8 cellular contexts compared by ENCODE assay signal in the genomic region with DNA sequence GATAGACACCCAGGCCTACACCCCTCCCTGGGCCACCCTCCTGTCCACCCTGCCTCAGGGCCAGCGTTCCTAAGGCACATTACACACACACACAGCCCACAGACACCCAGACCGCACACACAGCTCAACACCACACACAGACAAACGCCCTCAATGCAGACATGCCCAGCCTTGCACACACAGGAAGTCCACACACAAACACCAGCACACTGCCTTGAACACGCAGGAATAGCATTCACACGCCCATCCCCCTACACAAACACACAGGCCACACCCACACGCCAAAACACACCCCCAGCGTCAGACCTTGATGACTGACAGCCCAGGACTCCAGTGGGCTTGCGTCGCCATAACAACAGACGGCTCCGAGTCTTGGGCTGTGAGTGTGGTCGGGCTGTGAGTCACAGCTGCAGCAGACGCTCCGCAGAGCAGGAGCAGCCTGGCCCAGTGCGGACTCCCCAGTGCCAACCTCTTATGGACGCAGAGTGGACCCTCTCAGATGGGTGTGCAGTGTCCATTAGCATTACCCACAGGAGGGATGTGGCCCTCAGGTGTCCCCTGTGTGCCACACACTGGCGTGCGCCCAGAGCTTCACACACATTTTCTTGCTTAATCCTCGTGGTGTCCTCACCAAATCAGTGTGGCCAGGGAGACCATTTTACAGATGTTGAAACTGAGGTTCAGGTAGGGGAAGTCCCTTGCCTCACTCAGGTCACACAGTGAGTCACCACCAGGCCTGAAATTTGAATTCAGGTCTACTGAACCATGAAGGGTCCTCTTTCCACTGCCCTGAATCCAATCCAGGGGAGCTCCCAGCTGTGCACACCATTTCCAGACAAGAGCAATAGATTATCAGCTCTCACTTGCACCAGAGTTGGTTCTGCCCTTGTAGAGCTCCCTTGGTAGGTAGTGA. TPM values are rescaled to one million over a fixed set of nuclear protein-coding genes. Genes with fewer than 3 reads are reported as not detected.
DNase-seq lines count a peak whose midpoint lies in the region; ATAC-seq and TF ChIP-seq lines count a peak whose summit lies in the region.

No MANE protein-coding gene starts in this region.

- H3K4me1 Mint-ChIP-seq in CD4-positive, alpha-beta memory T cell, result peaks cover 8 to 15% (median 10%) of the 10 kb centered on the region in 4 donors
- H3K4me1 Mint-ChIP-seq in activated naive CD4-positive, alpha-beta T cell treated with anti-CD3 and anti-CD28 coated beads, Interleukin-2, amount 50 U/mL, for 24 hours, result peaks cover 12% of the 10 kb centered on the region

- POLR2A ChIA-PET in CD4-positive, alpha-beta memory T cell (lab: Charles Lee; ENCODE audit: partially characterized antibody), result interaction anchor here (0.6 kb wide), 1 partner anchor 20 kb away, joined by 3 read pairs; no protein-coding TSS in a partner anchor
- POLR2A ChIA-PET in SK-N-SH (lab: Yijun Ruan, JAX), result interaction anchor here (1.0 kb wide), 1 partner anchor 9 kb away, joined by 3 read pairs; no protein-coding TSS in a partner anchor

- no peaks in the 10 kb centered on the region for H3K36me3 Mint-ChIP-seq in CD4-positive, alpha-beta memory T cell
- peaks cover 3% of the 10 kb centered on the region for H3K36me3 Mint-ChIP-seq in activated naive CD4-positive, alpha-beta T cell treated with anti-CD3 and anti-CD28 coated beads, Interleukin-2, amount 50 U/mL, for 24 hours

- CTCF ChIA-PET in CD4-positive, alpha-beta memory T cell (lab: Charles Lee; ENCODE audit: partially characterized antibody), result interaction anchor here (1.3 kb wide), 1 partner anchor 19 kb away, joined by 3 read pairs; no protein-coding TSS in a partner anchor
- CTCF ChIA-PET in SK-N-SH (lab: Yijun Ruan, JAX), result interaction anchor here (0.7 to 3.3 kb wide), 5 partner anchors 9 to 309 kb away, joined by 3 to 10 read pairs (median 4); partner anchors contain the start of gene RAI1

- peaks cover 0 to 4% of the 10 kb centered on the region in 2 donors for H3K27me3 Mint-ChIP-seq in CD4-positive, alpha-beta memory T cell
- no peaks in the 10 kb centered on the region for H3K27me3 Mint-ChIP-seq in activated naive CD4-positive, alpha-beta T cell treated with anti-CD3 and anti-CD28 coated beads, Interleukin-2, amount 50 U/mL, for 24 hours

- no peak overlapping the region for H3K4me3 ChIP-seq in CD4-positive, alpha-beta memory T cell (ENCODE audit: low read length in 2 of 2)
- H3K4me3 ChIP-seq in SK-N-SH (ENCODE audit: low read depth in 2 of 2, low read length in 1 of 2) (no peak overlapping the region), hepatocyte (no peak overlapping the region)

- H3K4me1 ChIP-seq in CD4-positive, alpha-beta memory T cell (ENCODE audit: insufficient read depth, low read length), result peaks cover 13% of the 10 kb centered on the region
- H3K4me1 ChIP-seq in SK-N-SH (ENCODE audit: control insufficient read depth in 1 of 2, insufficient read depth in 2 of 2, low read depth in 1 of 2, low read length in 1 of 2) (peaks cover 0 to 12% of the 10 kb centered on the region in 2 experiments; a peak in 1 of 4 replicates), hepatocyte (ENCODE audit: insufficient read depth) (peaks cover 9% of the 10 kb centered on the region)

- H3K9me3 Mint-ChIP-seq in CD4-positive, alpha-beta memory T cell, result peaks cover 3 to 18% (median 13%) of the 10 kb centered on the region in 8 donors
- H3K9me3 Mint-ChIP-seq in activated naive CD4-positive, alpha-beta T cell treated with anti-CD3 and anti-CD28 coated beads, Interleukin-2, amount 50 U/mL, for 24 hours, result peaks cover 12% of the 10 kb centered on the region

- peak overlapping the region; percentile 37; the same call in 1 of the 2 replicates for H2AFZ ChIP-seq in SK-N-SH (ENCODE audit: low read depth)
- H2AFZ ChIP-seq in hepatocyte, result no peak overlapping the region

- peak overlapping the region; percentile 8 to 83 (median 62) for H3K4me3 Mint-ChIP-seq in CD4-positive, alpha-beta memory T cell
- H3K4me3 Mint-ChIP-seq in activated naive CD4-positive, alpha-beta T cell treated with anti-CD3 and anti-CD28 coated beads, Interleukin-2, amount 50 U/mL, for 24 hours, result peak overlapping the region; percentile 68

- 24% methylated on average over 15 of the region's 19 CpGs for WGBS in SK-N-SH (ENCODE audit: low lambda C conversion rate)
- WGBS in hepatocyte (ENCODE audit: low lambda C conversion rate, missing lambda C conversion rate), result 31% methylated on average over 19 of the region's 19 CpGs

- H3K9me2 ChIP-seq in SK-N-SH (no peaks in the 10 kb centered on the region), hepatocyte (replicated peaks; ENCODE audit: insufficient read depth) (no peaks in the 10 kb centered on the region)

- TF ChIP-seq RAD21 in SK-N-SH (IDR thresholded peaks at IDR 0.05; ENCODE audit: low read length), result no peak

- ATAC-seq in GM19452 (IDR thresholded peaks at IDR 0.05; ENCODE audit: unreplicated experiment) (peak; percentile 89), HG03521 (IDR thresholded peaks at IDR 0.05; ENCODE audit: unreplicated experiment) (peak; percentile 91)

- no peaks in the 10 kb centered on the region for H3K79me2 ChIP-seq in SK-N-SH (ENCODE audit: insufficient read depth)
- no peaks in the 10 kb centered on the region for H3K79me2 ChIP-seq in hepatocyte

- DNase-seq in CD4-positive, alpha-beta memory T cell, result peak; percentile 64 to 92 (median 71)
- peak; percentile 92 for DNase-seq in SK-N-SH
- peak; percentile 92 for DNase-seq in hepatocyte (ENCODE audit: low spot score)
- DNase-seq in stimulated activated CD4-positive, alpha-beta T cell treated with anti-CD3 and anti-CD28 coated beads, Interleukin-1b, Interleukin-23, amount 100 ng/mL, for 24 hours (ENCODE audit: low read depth in 4 of 4, low spot score in 1 of 4), result peak; percentile 26 to 59 (median 34)
- no peak for DNase-seq in NCI-H2107 treated with DMSO at 0.1 percent for 48 hours (lab: John Stamatoyannopoulos, UW; ENCODE audit: unreplicated experiment)

- H3K27ac ChIP-seq in CD4-positive, alpha-beta memory T cell (ENCODE audit: low read depth, low read length), result no peak overlapping the region
- H3K27ac ChIP-seq in SK-N-SH (ENCODE audit: low read depth in 2 of 2, low read length in 1 of 2) (peak overlapping the region in 1 of 2 experiments; percentile 24; a peak in 2 of 4 replicates), hepatocyte (no peak overlapping the region)

- H3F3A ChIP-seq in SK-N-SH (replicated peaks; ENCODE audit: insufficient read depth), result peaks cover 5% of the 10 kb centered on the region

- H3K4me2 ChIP-seq in SK-N-SH, result peak overlapping the region; percentile 42; the same call in 1 of the 2 replicates
- peak overlapping the region; percentile 27 for H3K4me2 ChIP-seq in hepatocyte

- H3K36me3 ChIP-seq in CD4-positive, alpha-beta memory T cell (ENCODE audit: insufficient read depth, low read length), result no peaks in the 10 kb centered on the region
- no peaks in the 10 kb centered on the region for H3K36me3 ChIP-seq in SK-N-SH (replicated peaks in 1 of 2; ENCODE audit: control insufficient read depth in 1 of 2, insufficient read depth in 2 of 2, low read length in 1 of 2)
- H3K36me3 ChIP-seq in hepatocyte (replicated peaks; ENCODE audit: insufficient read depth, low read depth), result no peaks in the 10 kb centered on the region

- H3K27me3 ChIP-seq in CD4-positive, alpha-beta memory T cell (ENCODE audit: insufficient read depth, low read length), result no peaks in the 10 kb centered on the region
- H3K27me3 ChIP-seq in SK-N-SH (ENCODE audit: insufficient read depth), result no peaks in the 10 kb centered on the region
- no peaks in the 10 kb centered on the region for H3K27me3 ChIP-seq in hepatocyte

- TF ChIP-seq CTCF in SK-N-SH (IDR thresholded peaks at IDR 0.05), result no peak
- TF ChIP-seq CTCF in hepatocyte (IDR thresholded peaks at IDR 0.05; ENCODE audit: poor library complexity), result no peak

- H3K9me3 ChIP-seq in CD4-positive, alpha-beta memory T cell (ENCODE audit: control insufficient read depth in 1 of 2, low read length in 2 of 2), result no peaks in the 10 kb centered on the region
- H3K9me3 ChIP-seq in SK-N-SH (0 out of 2 replicates have a peak, but pooled peaks cover 6% of the 10 kb centered on the region), hepatocyte (ENCODE audit: low read depth) (no peaks in the 10 kb centered on the region)

- intact Hi-C loops in CD4-positive, alpha-beta memory T cell (cut with micrococcal nuclease), result no loop called here

- peak overlapping the region; percentile 44 to 96 (median 86) for H3K27ac Mint-ChIP-seq in CD4-positive, alpha-beta memory T cell
- no peak overlapping the region for H3K27ac Mint-ChIP-seq in activated naive CD4-positive, alpha-beta T cell treated with anti-CD3 and anti-CD28 coated beads, Interleukin-2, amount 50 U/mL, for 24 hours

- H4K20me1 ChIP-seq in SK-N-SH (ENCODE audit: insufficient read depth) (no peaks in the 10 kb centered on the region), hepatocyte (ENCODE audit: insufficient read depth, poor library complexity, severe bottlenecking) (no peaks in the 10 kb centered on the region)

- TF ChIP-seq EP300 in SK-N-SH (IDR thresholded peaks at IDR 0.05; ENCODE audit: borderline replicate concordance in 1 of 2, low read depth in 1 of 2, low read length in 1 of 2), result no peak

- H3K9ac ChIP-seq in SK-N-SH, result no peak overlapping the region

TF ChIP-seq in SK-N-SH, 30 proteins besides CTCF, POLR2A, EP300 and RAD21 (continues in another document):
- TF ChIP-seq SMC3 (IDR thresholded peaks at IDR 0.05; ENCODE audit: low read depth, low read length) (no peak), MEF2A (IDR thresholded peaks at IDR 0.05; ENCODE audit: borderline replicate concordance, low read depth) (no peak), TEAD4 (IDR thresholded peaks at IDR 0.05; ENCODE audit: borderline replicate concordance, insufficient read depth) (no peak), CHD2 (IDR thresholded peaks at IDR 0.05; ENCODE audit: low read length, partially characterized antibody) (peak; percentile 58), FOSL2 (IDR thresholded peaks at IDR 0.05; ENCODE audit: borderline replicate concordance, low read depth) (peak; percentile 79; the same call in 1 of the 2 replicates)
- TF ChIP-seq, protein P1, sequence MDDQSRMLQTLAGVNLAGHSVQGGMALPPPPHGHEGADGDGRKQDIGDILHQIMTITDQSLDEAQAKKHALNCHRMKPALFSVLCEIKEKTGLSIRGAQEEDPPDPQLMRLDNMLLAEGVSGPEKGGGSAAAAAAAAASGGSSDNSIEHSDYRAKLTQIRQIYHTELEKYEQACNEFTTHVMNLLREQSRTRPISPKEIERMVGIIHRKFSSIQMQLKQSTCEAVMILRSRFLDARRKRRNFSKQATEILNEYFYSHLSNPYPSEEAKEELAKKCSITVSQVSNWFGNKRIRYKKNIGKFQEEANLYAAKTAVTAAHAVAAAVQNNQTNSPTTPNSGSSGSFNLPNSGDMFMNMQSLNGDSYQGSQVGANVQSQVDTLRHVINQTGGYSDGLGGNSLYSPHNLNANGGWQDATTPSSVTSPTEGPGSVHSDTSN (IDR thresholded peaks at IDR 0.05), result peak; percentile 99

RNA-seq across cellular contexts. Expression of gene RAI1, which starts 17.8 kb away (rescaled TPM):
- total RNA-seq in CD4-positive, alpha-beta memory T cell, result 10 to 100 TPM; 15.4 to 19.5 TPM
- polyA plus RNA-seq in CD4-positive, alpha-beta memory T cell, result 1 to 10 TPM in 1 of 2 donors, under 1 TPM in 1; 0.35 to 4.0 TPM
- polyA plus RNA-seq in SK-N-SH (2012; rRNA removed), result 2.6 and 4.7 TPM in 2 replicates
- polyA plus RNA-seq in SK-N-SH (2012; cell fraction: cytosol; rRNA removed), result 3.4 and 3.9 TPM in 2 replicates
- polyA plus RNA-seq in SK-N-SH (2012; cell fraction: nucleus; rRNA removed), result 16.7 and 20.0 TPM in 2 replicates
- 19.2 and 23.8 TPM in 2 replicates for total RNA-seq in hepatocyte
- polyA plus RNA-seq in hepatocyte, result 18.7 and 20.2 TPM in 2 replicates
